Comparison of ENCODE assay signal across 20 cellular contexts in genomic region chr14:96568646-96569045, GRCh38.
DNase-seq lines count a peak whose midpoint lies in the region; ATAC-seq, FAIRE-seq and TF ChIP-seq lines count a peak whose summit lies in the region.
"Had no signal": no experiment of that assay in that cellular context is flagged by ENCODE, and none has a peak within 500 bp of the region (broad histone marks: within the 10 kb centered on the region; RNA-seq: fewer than 3 reads in every experiment).

No MANE protein-coding gene starts in this region.

- POLR2A ChIA-PET in AG04449 (lab: Yijun Ruan, JAX) = no interaction called here

- CTCF ChIA-PET in AG04449 (lab: Yijun Ruan, JAX) = interaction anchor here (0.8 to 7.2 kb wide), 7 partner anchors 9 to 285 kb away, joined by 4 to 84 read pairs (median 40); no protein-coding TSS in a partner anchor

- H3K9me3 ChIP-seq in astrocyte (ENCODE audit: insufficient read depth, low read depth, low read length) (no peaks in the 10 kb centered on the region), smooth muscle cell (replicated peaks; ENCODE audit: low read depth) (no peaks in the 10 kb centered on the region)
- H3K9me3 ChIP-seq: BLaER1 had no signal

- peaks cover 4% of the 10 kb centered on the region for H3F3A ChIP-seq in smooth muscle cell (ENCODE audit: low read depth)

- DNase-seq in AG04449 (ENCODE audit: low read depth, low spot score) (peak; percentile 7), GM19239 (ENCODE audit: insufficient read length, low spot score) (no peak), astrocyte (ENCODE audit: low read depth) (peak; percentile 11), NCI-H2081 treated with DMSO at 0.1 percent for 48 hours (lab: John Stamatoyannopoulos, UW) (no peak), mucosa of gallbladder (ENCODE audit: low spot score) (no peak), smooth muscle cell (lab: John Stamatoyannopoulos, UW; ENCODE audit: unreplicated experiment) (no peak)
- DNase-seq in activated T-cell treated with anti-CD3 and anti-CD28 coated beads, Interleukin-2, amount 50 U/mL, for 4 hours = no peak
- DNase-seq: 8988T; CD8-positive, alpha-beta T cell; COR-L47; GDM1; GOT3; H7; HFFc6; IMR-90 had no signal

- H3K9ac ChIP-seq in astrocyte (ENCODE audit: low read length) (no peak overlapping the region), smooth muscle cell (ENCODE audit: low read depth) (no peak overlapping the region)
- H3K9ac ChIP-seq: BLaER1 had no signal

- H3K27ac Mint-ChIP-seq in astrocyte (ENCODE audit: unreplicated experiment) = no peak overlapping the region
- H3K27ac Mint-ChIP-seq: CD14-positive monocyte; CD8-positive, alpha-beta T cell; HFFc6 had no signal

- H2AFZ ChIP-seq in astrocyte (ENCODE audit: low read depth, low read length) = no peak overlapping the region
- no peak overlapping the region for H2AFZ ChIP-seq in smooth muscle cell (ENCODE audit: low read depth)

- peaks cover 2% of the 10 kb centered on the region for H3K4me1 Mint-ChIP-seq in astrocyte (ENCODE audit: low read depth, unreplicated experiment)
- no peaks in the 10 kb centered on the region for H3K4me1 Mint-ChIP-seq in activated T-cell treated with anti-CD3 and anti-CD28 coated beads, Interleukin-2, amount 50 U/mL, for 4 hours (ENCODE audit: low read depth)
- H3K4me1 Mint-ChIP-seq: CD14-positive monocyte had no signal

- ATAC-seq in activated T-cell treated with anti-CD3 and anti-CD28 coated beads, Interleukin-2, amount 50 U/mL, for 4 hours = no peak
- ATAC-seq: CD8-positive, alpha-beta T cell; HCT116; K562 had no signal

- peaks cover 9% of the 10 kb centered on the region for H3K36me3 ChIP-seq in astrocyte (ENCODE audit: insufficient read depth, low read length)
- H3K36me3 ChIP-seq in smooth muscle cell (ENCODE audit: low read depth) = peaks cover 7% of the 10 kb centered on the region

- H3K4me3 Mint-ChIP-seq in astrocyte (ENCODE audit: unreplicated experiment) = no peak overlapping the region
- H3K4me3 Mint-ChIP-seq in activated T-cell treated with anti-CD3 and anti-CD28 coated beads, Interleukin-2, amount 50 U/mL, for 4 hours = no peak overlapping the region
- H3K4me3 Mint-ChIP-seq: CD14-positive monocyte; CD8-positive, alpha-beta T cell; HFFc6 had no signal

- no peak overlapping the region for H3K4me3 ChIP-seq in AG04449 (ENCODE audit: low read depth, low read length)
- H3K4me3 ChIP-seq in astrocyte (ENCODE audit: insufficient read depth, low read depth, low read length) = no peak overlapping the region
- H3K4me3 ChIP-seq in smooth muscle cell = no peak overlapping the region
- H3K4me3 ChIP-seq: BLaER1, K562 had no signal

- H3K27me3 Mint-ChIP-seq in astrocyte (ENCODE audit: low read depth, unreplicated experiment) = no peaks in the 10 kb centered on the region
- H3K27me3 Mint-ChIP-seq in activated T-cell treated with anti-CD3 and anti-CD28 coated beads, Interleukin-2, amount 50 U/mL, for 4 hours (ENCODE audit: low read depth) = no peaks in the 10 kb centered on the region

- H3K79me2 ChIP-seq in astrocyte (ENCODE audit: insufficient read depth, low read length) (no peaks in the 10 kb centered on the region), smooth muscle cell (ENCODE audit: low read depth) (peaks cover 3% of the 10 kb centered on the region)

- no peaks in the 10 kb centered on the region for H3K4me1 ChIP-seq in astrocyte (ENCODE audit: insufficient read depth, low read length)
- H3K4me1 ChIP-seq in smooth muscle cell (ENCODE audit: low read depth) = peaks cover 4% of the 10 kb centered on the region
- H3K4me1 ChIP-seq: BLaER1 had no signal

- no peak overlapping the region for H3K27ac ChIP-seq in astrocyte (ENCODE audit: low read depth, low read length)
- H3K27ac ChIP-seq in smooth muscle cell (ENCODE audit: low read depth) = no peak overlapping the region
- H3K27ac ChIP-seq: BLaER1 had no signal

- H3K36me3 Mint-ChIP-seq in astrocyte (ENCODE audit: low read depth, unreplicated experiment) = peaks cover 2% of the 10 kb centered on the region
- peaks cover 32% of the 10 kb centered on the region for H3K36me3 Mint-ChIP-seq in activated T-cell treated with anti-CD3 and anti-CD28 coated beads, Interleukin-2, amount 50 U/mL, for 4 hours (ENCODE audit: insufficient read depth)

- FAIRE-seq in GM19239 (lab: Jason Lieb, UNC) (peak; percentile 49), astrocyte (lab: Jason Lieb, UNC) (no peak)
- FAIRE-seq: HTR-8/SVneo, K562 had no signal

- H3K27me3 ChIP-seq in astrocyte (ENCODE audit: insufficient read depth, low read length) (no peaks in the 10 kb centered on the region), smooth muscle cell (ENCODE audit: low read depth) (no peaks in the 10 kb centered on the region)
- H3K27me3 ChIP-seq: BLaER1 had no signal

- no peaks in the 10 kb centered on the region for H3K9me3 Mint-ChIP-seq in astrocyte (ENCODE audit: unreplicated experiment)
- H3K9me3 Mint-ChIP-seq in activated T-cell treated with anti-CD3 and anti-CD28 coated beads, Interleukin-2, amount 50 U/mL, for 4 hours = no peaks in the 10 kb centered on the region
- H3K9me3 Mint-ChIP-seq: CD14-positive monocyte; CD8-positive, alpha-beta T cell; HFFc6 had no signal

- no peak overlapping the region for H3K4me2 ChIP-seq in astrocyte (ENCODE audit: low read length)
- no peak overlapping the region for H3K4me2 ChIP-seq in smooth muscle cell
- H3K4me2 ChIP-seq: BLaER1 had no signal

- TF ChIP-seq CTCF in AG04449 (IDR thresholded peaks at IDR 0.05; ENCODE audit: insufficient read depth, low read length, missing control alignments) = no peak
- no peak for TF ChIP-seq CTCF in astrocyte (IDR thresholded peaks at IDR 0.05; ENCODE audit: insufficient read depth, low read depth, low read length)
- no peak for TF ChIP-seq CTCF in smooth muscle cell (IDR thresholded peaks at IDR 0.05; ENCODE audit: borderline replicate concordance, insufficient read depth, poor library complexity, severe bottlenecking)

- H4K20me1 ChIP-seq in astrocyte (ENCODE audit: insufficient read depth, low read length) (peaks cover 19% of the 10 kb centered on the region), smooth muscle cell (ENCODE audit: low read depth) (peaks cover 70% of the 10 kb centered on the region)

Comparison
In these comparisons a context has a peak if more than half of its experiments do, and no peak if none do; other contexts are left out.
1. DNase-seq: peak in AG04449 (single experiment) and astrocyte (single experiment); none in GM19239 (single experiment), activated T-cell treated with anti-CD3 and anti-CD28 coated beads, Interleukin-2, amount 50 U/mL, for 4 hours (single experiment), NCI-H2081 treated with DMSO at 0.1 percent for 48 hours (single experiment), mucosa of gallbladder (single experiment) and smooth muscle cell (single experiment).